Comparison of ENCODE assay signal across 1 cellular context in the genomic region with DNA sequence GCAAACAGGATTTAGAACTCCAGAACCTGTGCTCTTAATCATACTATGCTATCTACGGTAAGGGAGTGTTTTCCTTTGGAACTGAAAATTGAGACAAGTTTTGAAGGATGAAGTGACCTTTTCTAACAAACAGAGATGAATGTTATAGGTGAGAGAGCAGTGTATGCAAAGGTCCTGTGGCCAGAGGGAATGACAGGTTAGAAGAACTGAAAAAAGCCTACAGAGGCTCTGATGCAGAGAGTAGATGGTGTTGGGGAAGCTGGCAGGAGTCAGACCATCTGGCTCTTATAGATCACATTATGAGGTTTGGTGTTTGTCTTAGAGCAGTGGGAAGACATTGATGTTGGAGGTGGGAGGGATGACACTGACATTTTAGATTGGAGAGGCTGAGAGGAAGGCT.
A peak's percentile ranks its signal among the peaks of the same experiment; 100 is the strongest.
TF ChIP-seq lines count a peak whose summit lies in the region.

No MANE protein-coding gene starts in this region.

TF ChIP-seq in HepG2, 621 proteins besides CTCF, POLR2A, EP300 and RAD21:
- TF ChIP-seq ZMYM3 (CRISPR knock-in tag; IDR thresholded peaks at IDR 0.05) (peak; percentile 72; the same call in 1 of the 2 replicates), ZNF33A (CRISPR knock-in tag; IDR thresholded peaks at IDR 0.05; ENCODE audit: borderline replicate concordance) (no peak)
